In genomic region chr16:8674413-8675022, GRCh38 we compare ENCODE assay signal across 8 cellular contexts. TPM values are rescaled to one million over a fixed set of nuclear protein-coding genes. Genes with fewer than 3 reads are reported as not detected.
DNase-seq lines count a peak whose midpoint lies in the region; ATAC-seq and TF ChIP-seq lines count a peak whose summit lies in the region.

Gene ABAT (plus strand): TSS chr16:8674617. CDS start chr16:8735740, 61,123 bp downstream.

- no peaks in the 10 kb centered on the region for H3K9me3 Mint-ChIP-seq in activated naive CD4-positive, alpha-beta T cell treated with anti-CD3 and anti-CD28 coated beads, Interleukin-2, amount 50 U/mL, for 24 hours
- H3K9me3 Mint-ChIP-seq in osteocyte (ENCODE audit: unreplicated experiment) = peaks cover under 1% of the 10 kb centered on the region

- H3K36me3 ChIP-seq in H7 (replicated peaks; ENCODE audit: control insufficient read depth, insufficient read depth, low read length) (no peaks in the 10 kb centered on the region), SK-N-MC (ENCODE audit: insufficient read depth, low read length) (no peaks in the 10 kb centered on the region), thoracic aorta (no peaks in the 10 kb centered on the region)

- H3K27ac Mint-ChIP-seq in activated naive CD4-positive, alpha-beta T cell treated with anti-CD3 and anti-CD28 coated beads, Interleukin-2, amount 50 U/mL, for 24 hours = peak within 1 kb of the TSS; percentile 90
- H3K27ac Mint-ChIP-seq in osteocyte (ENCODE audit: unreplicated experiment) = no peak within 1 kb of the TSS

- H3K27me3 Mint-ChIP-seq in activated naive CD4-positive, alpha-beta T cell treated with anti-CD3 and anti-CD28 coated beads, Interleukin-2, amount 50 U/mL, for 24 hours = no peaks in the 10 kb centered on the region
- H3K27me3 Mint-ChIP-seq in osteocyte (ENCODE audit: unreplicated experiment) = peaks cover 5% of the 10 kb centered on the region

- peak within 1 kb of the TSS; percentile 95 for H3K4me3 Mint-ChIP-seq in activated naive CD4-positive, alpha-beta T cell treated with anti-CD3 and anti-CD28 coated beads, Interleukin-2, amount 50 U/mL, for 24 hours
- H3K4me3 Mint-ChIP-seq in osteocyte (ENCODE audit: unreplicated experiment) = peak within 1 kb of the TSS; percentile 81

- peak; percentile 83 for ATAC-seq in thoracic aorta (ENCODE audit: insufficient number of reproducible peaks, low FRiP score, low read depth)

- peaks cover 5 to 12% of the 10 kb centered on the region in 2 donors for H3K4me1 ChIP-seq in thoracic aorta (ENCODE audit: control insufficient read depth in 1 of 2, low read depth in 2 of 2)

- H3K27me3 ChIP-seq in H7 (ENCODE audit: control insufficient read depth, insufficient read depth, low read length) (peaks cover 20% of the 10 kb centered on the region), thoracic aorta (replicated peaks; ENCODE audit: insufficient read depth) (no peaks in the 10 kb centered on the region)

- H3K27ac ChIP-seq in SK-N-MC (no peak within 1 kb of the TSS), thoracic aorta (peak within 1 kb of the TSS in 1 of 2 donors; percentile 32)

- DNase-seq in GDM1 (lab: John Stamatoyannopoulos, UW) (peak; percentile 62), H7 (peak; percentile 99), LoVo (ENCODE audit: low spot score) (peak; percentile 82), SK-N-MC (ENCODE audit: low read depth, low spot score) (no peak), glomerular visceral epithelial cell (ENCODE audit: extremely low spot score) (peak; percentile 82), osteocyte (ENCODE audit: extremely low spot score, unreplicated experiment) (peak; percentile 94), thoracic aorta (ENCODE audit: low spot score) (peak; percentile 45)

- peaks cover 17% of the 10 kb centered on the region for H3K4me1 Mint-ChIP-seq in activated naive CD4-positive, alpha-beta T cell treated with anti-CD3 and anti-CD28 coated beads, Interleukin-2, amount 50 U/mL, for 24 hours
- H3K4me1 Mint-ChIP-seq in osteocyte (ENCODE audit: unreplicated experiment) = peaks cover 8% of the 10 kb centered on the region

- TF ChIP-seq CTCF in osteocyte (IDR thresholded peaks at IDR 0.05) = no peak
- TF ChIP-seq CTCF in thoracic aorta (IDR thresholded peaks at IDR 0.05) = no peak

- no peak within 1 kb of the TSS for H3K9ac ChIP-seq in SK-N-MC (ENCODE audit: insufficient read length)

- peak within 1 kb of the TSS; percentile 68 for H3K4me3 ChIP-seq in H7 (ENCODE audit: insufficient read depth, low read depth, low read length)
- H3K4me3 ChIP-seq in SK-N-MC = peak within 1 kb of the TSS; percentile 82
- peak within 1 kb of the TSS; percentile 98 for H3K4me3 ChIP-seq in thoracic aorta

- H3K9me3 ChIP-seq in SK-N-MC (ENCODE audit: low read depth, low read length) = no peaks in the 10 kb centered on the region
- no peaks in the 10 kb centered on the region for H3K9me3 ChIP-seq in thoracic aorta

- peaks cover 4% of the 10 kb centered on the region for H3K36me3 Mint-ChIP-seq in activated naive CD4-positive, alpha-beta T cell treated with anti-CD3 and anti-CD28 coated beads, Interleukin-2, amount 50 U/mL, for 24 hours
- H3K36me3 Mint-ChIP-seq in osteocyte (ENCODE audit: unreplicated experiment) = no peaks in the 10 kb centered on the region

RNA-seq across cellular contexts. Expression of gene ABAT, which starts in this region (rescaled TPM):
- total RNA-seq in H7 (2014; rRNA removed; shearing (Covaris generic)) = 1.8 and 3.1 TPM in 2 replicates
- total RNA-seq in osteocyte (2.7 and 3.0 TPM in 2 replicates), thoracic aorta (1 to 10 TPM; 9.3 to 9.8 TPM)
